8 cellular contexts compared by ENCODE assay signal in the genomic region with DNA sequence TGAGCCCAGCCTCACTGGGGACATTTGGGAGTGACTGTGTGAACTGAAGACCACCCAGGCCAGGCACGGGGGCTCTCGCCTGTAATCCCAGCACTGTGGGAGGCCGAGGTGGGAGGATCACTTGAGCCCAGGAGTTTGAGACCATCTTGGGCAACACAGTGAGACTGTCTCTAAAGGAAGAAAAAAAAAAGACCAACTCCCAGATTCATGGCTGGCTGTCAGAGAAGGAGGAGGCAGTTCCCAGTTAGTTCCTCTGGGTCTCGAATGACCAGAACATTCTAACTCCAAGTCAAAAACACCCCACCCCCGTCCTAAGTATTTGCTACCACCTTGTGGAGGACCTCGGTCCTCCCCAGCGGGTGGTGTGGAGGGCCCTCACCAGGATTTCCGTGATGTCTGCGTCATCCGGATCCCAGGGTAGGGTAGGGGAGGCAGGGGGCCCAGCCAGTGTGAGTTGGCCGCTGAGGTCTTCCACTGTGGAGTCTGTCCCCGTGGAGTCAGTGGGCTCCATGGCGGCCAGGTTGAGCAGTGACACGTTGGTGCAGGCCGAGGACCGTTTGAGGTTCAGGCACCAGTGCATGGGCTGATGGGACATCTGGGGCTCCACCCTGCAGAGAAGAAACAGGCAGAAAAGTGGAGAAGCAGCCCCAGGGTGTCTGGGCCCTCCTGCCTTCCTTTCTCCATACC. TPM values are rescaled to one million over a fixed set of nuclear protein-coding genes. Genes with fewer than 3 reads are reported as not detected.
DNase-seq lines count a peak whose midpoint lies in the region; ATAC-seq and TF ChIP-seq lines count a peak whose summit lies in the region.
"Had no signal": no experiment of that assay in that cellular context is flagged by ENCODE, and none has a peak within 500 bp of the region (broad histone marks: within the 10 kb centered on the region; RNA-seq: fewer than 3 reads in every experiment).

No MANE protein-coding gene starts in this region.

- no peak for TF ChIP-seq POLR2A in sigmoid colon (IDR thresholded peaks at IDR 0.05)

- H3K36me3 ChIP-seq in GM23248 (ENCODE audit: low read depth), result no peaks in the 10 kb centered on the region
- no peaks in the 10 kb centered on the region for H3K36me3 ChIP-seq in PC-3 (ENCODE audit: low read depth, low read length)
- H3K36me3 ChIP-seq in sigmoid colon, result no peaks in the 10 kb centered on the region

- H3K27me3 ChIP-seq in GM23248 (replicated peaks; ENCODE audit: insufficient read depth) (no peaks in the 10 kb centered on the region), PC-3 (ENCODE audit: low read length) (no peaks in the 10 kb centered on the region), sigmoid colon (no peaks in the 10 kb centered on the region)

- H4K20me1 ChIP-seq in GM23248 (ENCODE audit: insufficient read depth) (no peaks in the 10 kb centered on the region), PC-3 (ENCODE audit: low read length) (no peaks in the 10 kb centered on the region)

- H3K4me2 ChIP-seq in GM23248 (ENCODE audit: unreplicated experiment) (no peak overlapping the region), PC-3 (ENCODE audit: low read length) (no peak overlapping the region)

- H3K4me3 ChIP-seq in GM23248 (no peak overlapping the region), PC-3 (ENCODE audit: low read length) (no peak overlapping the region), sigmoid colon (no peak overlapping the region)

- intact Hi-C loops in PC-3 (cut with micrococcal nuclease), result no loop called here
- intact Hi-C loops in sigmoid colon (cut with DNase I), result no loop called here

- CTCF ChIA-PET in PC-3 (lab: Charles Lee), result no interaction called here

- POLR2A ChIA-PET in PC-3 (lab: Charles Lee; ENCODE audit: unreplicated experiment), result no interaction called here

- H3K4me1 ChIP-seq in GM23248 (ENCODE audit: insufficient read depth) (peaks cover 32% of the 10 kb centered on the region), PC-3 (ENCODE audit: insufficient read depth, low read length) (peaks cover 11% of the 10 kb centered on the region), sigmoid colon (peaks cover 0 to 8% (median 7%) of the 10 kb centered on the region in 4 donors)

- peaks cover 17% of the 10 kb centered on the region for H3F3A ChIP-seq in GM23248 (ENCODE audit: insufficient read depth)
- peaks cover 3% of the 10 kb centered on the region for H3F3A ChIP-seq in PC-3 (ENCODE audit: low read length, unreplicated experiment)

- ATAC-seq in PC-3, result no peak
- no peak for ATAC-seq in HG03457 (IDR thresholded peaks at IDR 0.05; ENCODE audit: unreplicated experiment)

- 17 to 24% methylated on average over 16 of the region's 16 CpGs for WGBS in GM23248 (ENCODE audit: low coverage in 1 of 2, low lambda C conversion rate in 2 of 2, missing lambda C conversion rate in 2 of 2), 2 experiments
- 70 to 80% methylated on average over 16 of the region's 16 CpGs for WGBS in sigmoid colon, 2 donors

- peak; percentile 86 for DNase-seq in GM23248
- peak; percentile 31 for DNase-seq in PC-3
- peak; percentile 58 for DNase-seq in fibroblast of gingiva (ENCODE audit: low read depth)
- no peak for DNase-seq in sigmoid colon
- DNase-seq in AML-193 (lab: John Stamatoyannopoulos, UW), result no peak
- no peak for DNase-seq in GDM1 (lab: John Stamatoyannopoulos, UW)
- DNase-seq: KG1 had no signal

- H3K9me2 ChIP-seq in GM23248 (ENCODE audit: insufficient read depth) (no peaks in the 10 kb centered on the region), PC-3 (replicated peaks; ENCODE audit: low read length) (no peaks in the 10 kb centered on the region)

- peak overlapping the region; percentile 71 for H3K9ac ChIP-seq in GM23248
- no peak overlapping the region for H3K9ac ChIP-seq in PC-3 (ENCODE audit: low read length)

- no peak for TF ChIP-seq EP300 in sigmoid colon (IDR thresholded peaks at IDR 0.05)

- in situ Hi-C loops in GM23248 (cut with MboI), result no loop called here

- H3K27ac ChIP-seq in GM23248, result peak overlapping the region; percentile 72
- no peak overlapping the region for H3K27ac ChIP-seq in PC-3 (ENCODE audit: low read length)
- peak overlapping the region in 3 of 4 donors; percentile 18 to 26 (median 23) for H3K27ac ChIP-seq in sigmoid colon

- H3K79me2 ChIP-seq in GM23248 (ENCODE audit: insufficient read depth) (no peaks in the 10 kb centered on the region), PC-3 (ENCODE audit: low read length) (no peaks in the 10 kb centered on the region)

- no TSS peak for BruUV-seq in PC-3 (replicated peaks; lab: Mats Ljungman, UMichigan)

- H2AFZ ChIP-seq in GM23248 (peak overlapping the region; percentile 99), PC-3 (ENCODE audit: low read length) (no peak overlapping the region; the same call in 1 of the 2 replicates)

- H3K9me3 ChIP-seq in GM23248 (ENCODE audit: low read depth) (no peaks in the 10 kb centered on the region), PC-3 (ENCODE audit: low read length) (no peaks in the 10 kb centered on the region), sigmoid colon (no peaks in the 10 kb centered on the region)

- TF ChIP-seq CTCF in PC-3 (conservative IDR thresholded peaks at IDR 0.05; ENCODE audit: low read depth, low read length) (peak; percentile 46), sigmoid colon (IDR thresholded peaks at IDR 0.05) (no peak)

RNA-seq across cellular contexts. Expression of a gene that starts 1.3 kb away (rescaled TPM):
- total RNA-seq in GM23248 (2014; rRNA removed; shearing (Covaris generic)), result 0.38 and 2.1 TPM in 2 replicates
- 0.31 and 0.93 TPM in 2 replicates for polyA plus RNA-seq in GM23248 (2016; fragmentation: Nextera tagmentation; extraction: Ambion mirVana)
- total RNA-seq in PC-3 (2014; rRNA removed), result not detected in 2 replicates
- total RNA-seq in sigmoid colon, result under 1 TPM in 1 of 4 donors, not detected in 3; 0.83 TPM
- polyA plus RNA-seq in sigmoid colon, result 1 to 10 TPM in 1 of 3 donors, under 1 TPM in 1, not detected in 1; 0.36 to 1.2 TPM

RNA-seq across cellular contexts. Expression of a gene that starts 5.0 kb away (rescaled TPM):
- total RNA-seq in GM23248 (2014; rRNA removed; shearing (Covaris generic)), result 118 and 124 TPM in 2 replicates
- polyA plus RNA-seq in GM23248 (2016; fragmentation: Nextera tagmentation; extraction: Ambion mirVana) (64.2 and 64.9 TPM in 2 replicates), sigmoid colon (10 to 100 TPM; 33.0 to 77.4 (median 40.9) TPM)
- total RNA-seq in PC-3 (2014; rRNA removed) (143 and 159 TPM in 2 replicates), sigmoid colon (10 to 100 TPM; 48.5 to 81.1 (median 52.0) TPM)

RNA-seq across cellular contexts. Expression of a gene that starts 51.3 kb away (rescaled TPM):
- 17.7 and 21.1 TPM in 2 replicates for total RNA-seq in GM23248 (2014; rRNA removed; shearing (Covaris generic))
- polyA plus RNA-seq in GM23248 (2016; fragmentation: Nextera tagmentation; extraction: Ambion mirVana) (11.7 and 15.1 TPM in 2 replicates), sigmoid colon (10 to 100 TPM in 2 of 3 donors, 1 to 10 TPM in 1; 7.4 to 17.4 (median 16.3) TPM)
- total RNA-seq in PC-3 (2014; rRNA removed) (9.4 and 10.9 TPM in 2 replicates), sigmoid colon (10 to 100 TPM; 21.0 to 32.9 (median 23.1) TPM)

RNA-seq across cellular contexts. Expression of a gene that starts 56.3 kb away (rescaled TPM):
- total RNA-seq in GM23248 (2014; rRNA removed; shearing (Covaris generic)), result 21.8 and 24.2 TPM in 2 replicates
- polyA plus RNA-seq in GM23248 (2016; fragmentation: Nextera tagmentation; extraction: Ambion mirVana) (17.4 and 21.9 TPM in 2 replicates), sigmoid colon (10 to 100 TPM; 18.0 to 43.5 (median 30.1) TPM)
- total RNA-seq in PC-3 (2014; rRNA removed) (47.5 and 54.9 TPM in 2 replicates), sigmoid colon (10 to 100 TPM; 17.8 to 45.4 (median 22.4) TPM)

Comparison
In these comparisons a context has a peak if more than half of its experiments do, and no peak if none do; other contexts are left out.
1. DNase-seq: peak in GM23248 (single experiment), PC-3 (single experiment) and fibroblast of gingiva (single experiment); none in sigmoid colon (single experiment), AML-193 (0 of 2) and GDM1 (single experiment).